In the genomic region with DNA sequence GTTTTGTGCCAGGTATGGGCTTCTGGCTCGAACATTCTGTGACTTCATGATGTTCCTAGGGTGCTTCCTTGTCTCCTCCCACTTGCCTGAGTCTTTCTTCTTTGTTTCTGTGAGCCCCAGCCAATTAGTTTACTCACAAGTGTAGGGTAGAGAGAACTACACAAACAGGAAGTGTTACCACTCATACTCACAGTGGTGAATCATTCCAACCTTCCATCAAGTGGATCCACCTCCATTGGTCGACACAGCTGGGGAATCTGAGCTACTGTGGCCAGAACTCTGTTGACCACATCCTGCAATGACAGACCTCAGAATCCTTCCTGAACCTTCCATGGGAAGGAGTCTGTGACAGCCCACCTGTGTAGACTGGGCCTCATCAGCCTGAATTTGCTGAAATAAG, we compare ENCODE assay signal across 11 cellular contexts.
DNase-seq lines count a peak whose midpoint lies in the region; ATAC-seq, FAIRE-seq and TF ChIP-seq lines count a peak whose summit lies in the region.
"Had no signal": no experiment of that assay in that cellular context is flagged by ENCODE, and none has a peak within 500 bp of the region (broad histone marks: within the 10 kb centered on the region; RNA-seq: fewer than 3 reads in every experiment).

No MANE protein-coding gene starts in this region.

- H3K4me1 Mint-ChIP-seq in activated T-helper 2 cell treated with anti-CD3 and anti-CD28 coated beads, Interferon-gamma antibody, Interleukin-2, Interleukin-4, amounts not matched to agents 10 μg/mL and 5 μg/mL and 100 μg/mL, durations not matched to agents 14 hours and 24 hours and 36 hours (ENCODE audit: low read depth) = peaks cover 11% of the 10 kb centered on the region
- H3K4me1 Mint-ChIP-seq: activated B cell treated with CpG ODN at 0.5 μM for 24 hours had no signal

- H3K27ac Mint-ChIP-seq in activated T-helper 2 cell treated with anti-CD3 and anti-CD28 coated beads, Interferon-gamma antibody, Interleukin-2, Interleukin-4, amounts not matched to agents 10 μg/mL and 5 μg/mL and 100 μg/mL, durations not matched to agents 14 hours and 24 hours and 36 hours = peak overlapping the region; percentile 58
- H3K27ac Mint-ChIP-seq: activated B cell treated with CpG ODN at 0.5 μM for 24 hours; CD4-positive, CD25-positive, alpha-beta regulatory T cell had no signal

- H3K27me3 ChIP-seq in pancreas = no peaks in the 10 kb centered on the region
- H3K27me3 ChIP-seq in aorta (ENCODE audit: control insufficient read depth in 1 of 2, insufficient read depth in 2 of 2, low read length in 1 of 2) = no peaks in the 10 kb centered on the region

- no peaks in the 10 kb centered on the region for H3K36me3 Mint-ChIP-seq in activated T-helper 2 cell treated with anti-CD3 and anti-CD28 coated beads, Interferon-gamma antibody, Interleukin-2, Interleukin-4, amounts not matched to agents 10 μg/mL and 5 μg/mL and 100 μg/mL, durations not matched to agents 14 hours and 24 hours and 36 hours (ENCODE audit: low read depth)
- H3K36me3 Mint-ChIP-seq: CD4-positive, CD25-positive, alpha-beta regulatory T cell had no signal

- intact Hi-C loops in activated T-helper 2 cell treated with anti-CD3 and anti-CD28 coated beads, Interferon-gamma antibody, Interleukin-2, Interleukin-4, amounts not matched to agents 10 μg/mL and 5 μg/mL and 100 μg/mL, durations not matched to agents 14 hours and 24 hours and 36 hours (cut with micrococcal nuclease) = no loop called here
- intact Hi-C loops in pancreas (cut with DNase I) = no loop called here
- intact Hi-C loops in aorta (cut with DNase I) = no loop called here

- WGBS in pancreas, 2 donors = 65 to 76% methylated on average over 2 of the region's 2 CpGs
- 65 to 72% methylated on average over 2 of the region's 2 CpGs for WGBS in aorta, 2 donors

- no peaks in the 10 kb centered on the region for H3K9me3 Mint-ChIP-seq in activated T-helper 2 cell treated with anti-CD3 and anti-CD28 coated beads, Interferon-gamma antibody, Interleukin-2, Interleukin-4, amounts not matched to agents 10 μg/mL and 5 μg/mL and 100 μg/mL, durations not matched to agents 14 hours and 24 hours and 36 hours
- H3K9me3 Mint-ChIP-seq: activated B cell treated with CpG ODN at 0.5 μM for 24 hours; CD4-positive, CD25-positive, alpha-beta regulatory T cell had no signal

- no peak overlapping the region for H3K4me3 Mint-ChIP-seq in activated T-helper 2 cell treated with anti-CD3 and anti-CD28 coated beads, Interferon-gamma antibody, Interleukin-2, Interleukin-4, amounts not matched to agents 10 μg/mL and 5 μg/mL and 100 μg/mL, durations not matched to agents 14 hours and 24 hours and 36 hours (ENCODE audit: low read depth)
- H3K4me3 Mint-ChIP-seq: activated B cell treated with CpG ODN at 0.5 μM for 24 hours; CD4-positive, CD25-positive, alpha-beta regulatory T cell had no signal

- H3K27ac ChIP-seq in pancreas (no peak overlapping the region), aorta (ENCODE audit: low read depth in 1 of 2, low read length in 2 of 2) (no peak overlapping the region)
- H3K27ac ChIP-seq: parathyroid adenoma had no signal

- no peak for FAIRE-seq in pancreas (lab: Jason Lieb, UNC)

- H3K36me3 ChIP-seq in pancreas = no peaks in the 10 kb centered on the region
- H3K36me3 ChIP-seq in aorta (ENCODE audit: control insufficient read depth in 1 of 2, insufficient read depth in 2 of 2, low read length in 1 of 2) = no peaks in the 10 kb centered on the region

- H3K4me1 ChIP-seq in pancreas (peaks cover 0 to 12% (median 0%) of the 10 kb centered on the region in 3 donors), aorta (ENCODE audit: control insufficient read depth in 1 of 2, insufficient read depth in 2 of 2, low read length in 2 of 2) (no peaks in the 10 kb centered on the region)
- H3K4me1 ChIP-seq: parathyroid adenoma had no signal

- H3K27me3 Mint-ChIP-seq in activated T-helper 2 cell treated with anti-CD3 and anti-CD28 coated beads, Interferon-gamma antibody, Interleukin-2, Interleukin-4, amounts not matched to agents 10 μg/mL and 5 μg/mL and 100 μg/mL, durations not matched to agents 14 hours and 24 hours and 36 hours (ENCODE audit: low read depth) = no peaks in the 10 kb centered on the region
- H3K27me3 Mint-ChIP-seq: CD4-positive, CD25-positive, alpha-beta regulatory T cell had no signal

- H3K9me3 ChIP-seq in pancreas (no peaks in the 10 kb centered on the region), aorta (ENCODE audit: control insufficient read depth, low read length) (no peaks in the 10 kb centered on the region)

- H3K4me3 ChIP-seq in pancreas = no peak overlapping the region
- no peak overlapping the region for H3K4me3 ChIP-seq in aorta (ENCODE audit: low read length in 2 of 2)

- ATAC-seq in pancreas = peak in 3 of 4 donors; percentile 19 to 71 (median 67)
- ATAC-seq in aorta (ENCODE audit: low FRiP score) = no peak

- peak; percentile 23 for DNase-seq in NK-92 treated with Interleukin-12 subunit alpha and Interleukin-12 subunit beta, amount 100 ng/mL, for 24 hours (lab: John Stamatoyannopoulos, UW)
- no peak for DNase-seq in NK-92 (lab: John Stamatoyannopoulos, UW; ENCODE audit: unreplicated experiment)
- DNase-seq in HS-5 (ENCODE audit: low read depth) = peak; percentile 93
- peak; percentile 12 for DNase-seq in activated T-helper 2 cell treated with anti-CD3 and anti-CD28 coated beads, Interferon-gamma antibody, Interleukin-2, Interleukin-4, amounts not matched to agents 10 μg/mL and 5 μg/mL and 100 μg/mL, durations not matched to agents 14 hours and 24 hours and 36 hours (ENCODE audit: low spot score)
- no peak for DNase-seq in pancreas
- no peak for DNase-seq in activated CD8-positive, alpha-beta memory T cell treated with anti-CD3 and anti-CD28 coated beads for 24 hours
- DNase-seq in inferior parietal cortex (ENCODE audit: extremely low spot score) = no peak
- DNase-seq in aorta = no peak
- DNase-seq: activated B cell treated with CpG ODN at 0.5 μM for 24 hours had no signal

- no peak for TF ChIP-seq CTCF in pancreas (IDR thresholded peaks at IDR 0.05)

Comparison
In these comparisons a context has a peak if more than half of its experiments do, and no peak if none do; other contexts are left out.
1. DNase-seq: peak in NK-92 treated with Interleukin-12 subunit alpha and Interleukin-12 subunit beta, amount 100 ng/mL, for 24 hours (single experiment), HS-5 (single experiment) and activated T-helper 2 cell treated with anti-CD3 and anti-CD28 coated beads, Interferon-gamma antibody, Interleukin-2, Interleukin-4, amounts not matched to agents 10 μg/mL and 5 μg/mL and 100 μg/mL, durations not matched to agents 14 hours and 24 hours and 36 hours (single experiment); none in NK-92 (single experiment), pancreas (0 of 6), activated CD8-positive, alpha-beta memory T cell treated with anti-CD3 and anti-CD28 coated beads for 24 hours (single experiment), inferior parietal cortex (single experiment) and aorta (0 of 2).